In genomic region chr18:45621068-45621511, GRCh38 we compare ENCODE assay signal across 9 cellular contexts. TPM values are rescaled to one million over a fixed set of nuclear protein-coding genes. Genes with fewer than 3 reads are reported as not detected.
A peak's percentile ranks its signal among the peaks of the same experiment; 100 is the strongest.
DNase-seq lines count a peak whose midpoint lies in the region; ATAC-seq and TF ChIP-seq lines count a peak whose summit lies in the region.
"Had no signal": no experiment of that assay in that cellular context is flagged by ENCODE, and none has a peak within 500 bp of the region (broad histone marks: within the 10 kb centered on the region; RNA-seq: fewer than 3 reads in every experiment).

No MANE protein-coding gene starts in this region.

- no peak overlapping the region for H3K4me3 ChIP-seq in naive thymus-derived CD4-positive, alpha-beta T cell (ENCODE audit: low read length)
- H3K4me3 ChIP-seq in testis = no peak overlapping the region

- CTCF ChIA-PET in naive thymus-derived CD4-positive, alpha-beta T cell (lab: Charles Lee) = interaction anchor here (0.6 to 1.8 kb wide), 9 partner anchors 9 to 452 kb away, joined by 3 to 8 read pairs (median 3); no protein-coding TSS in a partner anchor

- H3K4me3 Mint-ChIP-seq in HFFc6 = no peak overlapping the region
- no peak overlapping the region for H3K4me3 Mint-ChIP-seq in naive thymus-derived CD4-positive, alpha-beta T cell

- no peaks in the 10 kb centered on the region for H3K27me3 ChIP-seq in naive thymus-derived CD4-positive, alpha-beta T cell (ENCODE audit: control insufficient read depth in 2 of 2, insufficient read depth in 2 of 2, low read length in 2 of 2)
- H3K27me3 ChIP-seq in testis = no peaks in the 10 kb centered on the region

- peaks cover 16% of the 10 kb centered on the region for H3K4me1 Mint-ChIP-seq in HFFc6 (ENCODE audit: low read depth)
- H3K4me1 Mint-ChIP-seq in naive thymus-derived CD4-positive, alpha-beta T cell = no peaks in the 10 kb centered on the region

- DNase-seq in GM03348 (ENCODE audit: low spot score) (peak; percentile 74), HFFc6 (no peak), NCI-H2107 (lab: John Stamatoyannopoulos, UW) (peak; percentile 20), testis (peak; percentile 56)
- DNase-seq in activated CD4-positive, alpha-beta T cell treated with anti-CD3 and anti-CD28 coated beads for 1 hour = peak; percentile 11
- DNase-seq in effector CD8-positive, alpha-beta T cell (lab: John Stamatoyannopoulos, UW) = peak; percentile 10
- DNase-seq in naive thymus-derived CD4-positive, alpha-beta T cell = peak in 8 of 9 donors; percentile 8 to 61 (median 40)

- intact Hi-C loops in naive thymus-derived CD4-positive, alpha-beta T cell (cut with micrococcal nuclease) = loop anchor here (1.0 to 2.0 kb wide), 7 partner anchors 44 to 452 kb away; partner anchors contain the start of gene EPG5 (in 1 of the 2)
- intact Hi-C loops in testis (cut with DNase I; ENCODE audit: low total_unique reads) = no loop called here

- H3K36me3 ChIP-seq in naive thymus-derived CD4-positive, alpha-beta T cell (ENCODE audit: control insufficient read depth in 2 of 3, insufficient read depth in 3 of 3, low read length in 3 of 3) = no peaks in the 10 kb centered on the region
- H3K36me3 ChIP-seq in testis (ENCODE audit: low read depth, missing control alignments) = no peaks in the 10 kb centered on the region

- TF ChIP-seq CTCF in HFFc6 (IDR thresholded peaks at IDR 0.05) (peak; percentile 93), testis (IDR thresholded peaks at IDR 0.05) (peak; percentile 79 to 98 (median 80))

- ATAC-seq in naive thymus-derived CD4-positive, alpha-beta T cell = peak; percentile 76
- no peak for ATAC-seq in HG03108 (IDR thresholded peaks at IDR 0.05; ENCODE audit: unreplicated experiment)

- H3K27ac Mint-ChIP-seq in HFFc6 = no peak overlapping the region
- no peak overlapping the region for H3K27ac Mint-ChIP-seq in naive thymus-derived CD4-positive, alpha-beta T cell
- H3K27ac Mint-ChIP-seq: activated naive CD4-positive, alpha-beta T cell treated with anti-CD3 and anti-CD28 coated beads, Interleukin-2, amount 50 U/mL, for 72 hours had no signal

- no peaks in the 10 kb centered on the region for H3K36me3 Mint-ChIP-seq in HFFc6 (ENCODE audit: low read depth)
- H3K36me3 Mint-ChIP-seq in naive thymus-derived CD4-positive, alpha-beta T cell = no peaks in the 10 kb centered on the region
- H3K36me3 Mint-ChIP-seq: activated naive CD4-positive, alpha-beta T cell treated with anti-CD3 and anti-CD28 coated beads, Interleukin-2, amount 50 U/mL, for 72 hours had no signal

- H3K4me1 ChIP-seq in naive thymus-derived CD4-positive, alpha-beta T cell (ENCODE audit: control insufficient read depth in 2 of 2, insufficient read depth in 2 of 2, low read length in 2 of 2) = no peaks in the 10 kb centered on the region
- peaks cover 24% of the 10 kb centered on the region for H3K4me1 ChIP-seq in testis

- no peak for TF ChIP-seq POLR2A in testis (IDR thresholded peaks at IDR 0.05)

- 20 to 30% methylated on average over 4 to 5 of the region's 5 CpGs for WGBS in testis, 2 donors

- H3K9me3 ChIP-seq in naive thymus-derived CD4-positive, alpha-beta T cell (ENCODE audit: control insufficient read depth in 2 of 3, low read length in 3 of 3) = no peaks in the 10 kb centered on the region
- H3K9me3 ChIP-seq in testis = no peaks in the 10 kb centered on the region

- no peak overlapping the region for H3K27ac ChIP-seq in naive thymus-derived CD4-positive, alpha-beta T cell (ENCODE audit: low read depth, low read length)
- no peak overlapping the region for H3K27ac ChIP-seq in testis

- peaks cover 15% of the 10 kb centered on the region for H3K27me3 Mint-ChIP-seq in HFFc6 (ENCODE audit: insufficient read depth)
- H3K27me3 Mint-ChIP-seq in naive thymus-derived CD4-positive, alpha-beta T cell = peaks cover 0 to 27% (median 10%) of the 10 kb centered on the region in 5 donors

- POLR2A ChIA-PET in naive thymus-derived CD4-positive, alpha-beta T cell (lab: Charles Lee) = no interaction called here

- H3K9me3 Mint-ChIP-seq in HFFc6 = no peaks in the 10 kb centered on the region
- H3K9me3 Mint-ChIP-seq in naive thymus-derived CD4-positive, alpha-beta T cell = no peaks in the 10 kb centered on the region
- H3K9me3 Mint-ChIP-seq: activated naive CD4-positive, alpha-beta T cell treated with anti-CD3 and anti-CD28 coated beads, Interleukin-2, amount 50 U/mL, for 72 hours had no signal

RNA-seq across cellular contexts. Expression of gene SLC14A2, which starts 5.8 kb away (rescaled TPM):
- total RNA-seq in HFFc6 (2021; fragmentation: NEBNext Ultra II Directional; extraction: Animal tissue kit (Norgen Biotek cat#: 25700)) = not detected
- total RNA-seq in naive thymus-derived CD4-positive, alpha-beta T cell = under 1 TPM in 1 of 5 experiments, not detected in 4; 0.10 TPM
- polyA plus RNA-seq in naive thymus-derived CD4-positive, alpha-beta T cell = not detected
- 1 to 10 TPM; 1.4 to 2.4 TPM for total RNA-seq in testis
- polyA plus RNA-seq in testis (ENCODE audit: insufficient read depth, low read depth, low replicate concordance) = 2.8 TPM
- total RNA-seq: activated naive CD4-positive, alpha-beta T cell treated with anti-CD3 and anti-CD28 coated beads, Interleukin-2, amount 50 U/mL, for 72 hours had no signal
